In the genomic region with DNA sequence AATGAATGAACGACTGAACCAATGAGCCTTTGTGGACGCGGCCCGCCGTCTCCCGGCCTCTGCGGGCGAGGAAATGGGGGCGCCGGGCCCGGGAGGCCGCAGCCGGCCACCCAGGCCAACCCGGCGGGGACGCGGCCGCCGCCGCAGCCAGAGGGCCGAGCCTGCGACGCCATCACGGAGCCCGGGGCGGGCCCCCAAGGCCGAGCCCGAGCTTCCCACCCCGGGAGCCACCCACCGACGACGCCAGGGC, we compare ENCODE assay signal across 8 cellular contexts. TPM values are rescaled to one million over a fixed set of nuclear protein-coding genes. Genes with fewer than 3 reads are reported as not detected.
DNase-seq lines count a peak whose midpoint lies in the region; ATAC-seq and TF ChIP-seq lines count a peak whose summit lies in the region.

No MANE protein-coding gene starts in this region.

- TF ChIP-seq CTCF in nephron (IDR thresholded peaks at IDR 0.05; ENCODE audit: unreplicated experiment in 3 of 3): no peak

- no peaks in the 10 kb centered on the region for H3K9me3 ChIP-seq in CD4-positive, CD25-positive, alpha-beta regulatory T cell (ENCODE audit: control insufficient read depth in 2 of 2, low read length in 2 of 2)

- DNase-seq in CD4-positive, CD25-positive, alpha-beta regulatory T cell: no peak
- no peak for DNase-seq in central memory CD8-positive, alpha-beta T cell (ENCODE audit: low spot score in 2 of 2)
- DNase-seq in 8988T (no peak), Kasumi-1 (lab: John Stamatoyannopoulos, UW) (no peak), sciatic nerve (ENCODE audit: low spot score) (no peak)

- H3K27me3 Mint-ChIP-seq in CD4-positive, CD25-positive, alpha-beta regulatory T cell: no peaks in the 10 kb centered on the region
- H3K27me3 Mint-ChIP-seq in central memory CD8-positive, alpha-beta T cell: no peaks in the 10 kb centered on the region
- no peaks in the 10 kb centered on the region for H3K27me3 Mint-ChIP-seq in nephron (ENCODE audit: low read depth)

- no peaks in the 10 kb centered on the region for H3K9me3 Mint-ChIP-seq in CD4-positive, CD25-positive, alpha-beta regulatory T cell
- H3K9me3 Mint-ChIP-seq in central memory CD8-positive, alpha-beta T cell: no peaks in the 10 kb centered on the region
- no peaks in the 10 kb centered on the region for H3K9me3 Mint-ChIP-seq in nephron

- H3K4me3 ChIP-seq in CD4-positive, CD25-positive, alpha-beta regulatory T cell (ENCODE audit: low read depth, low read length): peak overlapping the region; percentile 51

- peaks cover 11% of the 10 kb centered on the region for H3K36me3 ChIP-seq in CD4-positive, CD25-positive, alpha-beta regulatory T cell (ENCODE audit: control insufficient read depth, insufficient read depth, low read length)

- no peaks in the 10 kb centered on the region for H3K27me3 ChIP-seq in CD4-positive, CD25-positive, alpha-beta regulatory T cell (ENCODE audit: control insufficient read depth, insufficient read depth, low read length)

- no peak for ATAC-seq in CD4-positive, CD25-positive, alpha-beta regulatory T cell (ENCODE audit: low read depth in 2 of 2)
- ATAC-seq in HG03432 (IDR thresholded peaks at IDR 0.05; ENCODE audit: unreplicated experiment): peak; percentile 31
- no peak for ATAC-seq in central memory CD8-positive, alpha-beta T cell (replicated peaks; ENCODE audit: extremely low read depth, poor library complexity, severe bottlenecking)
- no peak for ATAC-seq in HG03196 (IDR thresholded peaks at IDR 0.05; ENCODE audit: unreplicated experiment)
- ATAC-seq in sciatic nerve: no peak

- peak overlapping the region; percentile 88 for H3K27ac ChIP-seq in CD4-positive, CD25-positive, alpha-beta regulatory T cell (ENCODE audit: insufficient read depth, low read length, poor library complexity, severe bottlenecking)

- H3K4me3 Mint-ChIP-seq in CD4-positive, CD25-positive, alpha-beta regulatory T cell: peak overlapping the region; percentile 82 to 96 (median 94)
- peak overlapping the region; percentile 91 for H3K4me3 Mint-ChIP-seq in central memory CD8-positive, alpha-beta T cell
- peak overlapping the region; percentile 95 to 98 (median 97) for H3K4me3 Mint-ChIP-seq in nephron

- peaks cover 5 to 44% (median 17%) of the 10 kb centered on the region in 4 donors for H3K4me1 Mint-ChIP-seq in CD4-positive, CD25-positive, alpha-beta regulatory T cell
- peaks cover 20% of the 10 kb centered on the region for H3K4me1 Mint-ChIP-seq in central memory CD8-positive, alpha-beta T cell
- H3K4me1 Mint-ChIP-seq in nephron: peaks cover 15% of the 10 kb centered on the region

- peak overlapping the region in 1 of 3 donors; percentile 55 for H3K27ac Mint-ChIP-seq in CD4-positive, CD25-positive, alpha-beta regulatory T cell
- peak overlapping the region; percentile 90 for H3K27ac Mint-ChIP-seq in central memory CD8-positive, alpha-beta T cell (ENCODE audit: low read depth)
- H3K27ac Mint-ChIP-seq in nephron: peak overlapping the region in 2 of 3 experiments; percentile 98 to 99

- peaks cover 13% of the 10 kb centered on the region for H3K36me3 Mint-ChIP-seq in CD4-positive, CD25-positive, alpha-beta regulatory T cell
- peaks cover 29% of the 10 kb centered on the region for H3K36me3 Mint-ChIP-seq in central memory CD8-positive, alpha-beta T cell (ENCODE audit: insufficient read depth)
- peaks cover 43% of the 10 kb centered on the region for H3K36me3 Mint-ChIP-seq in nephron (ENCODE audit: low read depth)

- peaks cover 26% of the 10 kb centered on the region for H3K4me1 ChIP-seq in CD4-positive, CD25-positive, alpha-beta regulatory T cell (ENCODE audit: control insufficient read depth, insufficient read depth, low read length, poor library complexity, severe bottlenecking)

- intact Hi-C loops in sciatic nerve (cut with DNase I): no loop called here

RNA-seq across cellular contexts. Expression of gene SUGP2, which starts 0.2 kb away (rescaled TPM):
- total RNA-seq in CD4-positive, CD25-positive, alpha-beta regulatory T cell: 131 TPM
- polyA plus RNA-seq in CD4-positive, CD25-positive, alpha-beta regulatory T cell: 1 to 10 TPM; 6.2 to 9.7 (median 7.8) TPM
- 87.7 TPM for total RNA-seq in sciatic nerve

RNA-seq across cellular contexts. Expression of gene ARMC6, which starts 0.3 kb away (rescaled TPM):
- total RNA-seq in CD4-positive, CD25-positive, alpha-beta regulatory T cell: 14.2 TPM
- polyA plus RNA-seq in CD4-positive, CD25-positive, alpha-beta regulatory T cell: 10 to 100 TPM; 23.7 to 36.5 (median 31.8) TPM
- 12.3 TPM for total RNA-seq in sciatic nerve

RNA-seq across cellular contexts. Expression of gene SLC25A42, which starts 30.7 kb away (rescaled TPM):
- 32.2 TPM for total RNA-seq in CD4-positive, CD25-positive, alpha-beta regulatory T cell
- polyA plus RNA-seq in CD4-positive, CD25-positive, alpha-beta regulatory T cell: 10 to 100 TPM; 10.4 to 24.0 (median 16.2) TPM
- 14.8 TPM for total RNA-seq in sciatic nerve
